ENCODE assay signal across 8 cellular contexts in the genomic region with DNA sequence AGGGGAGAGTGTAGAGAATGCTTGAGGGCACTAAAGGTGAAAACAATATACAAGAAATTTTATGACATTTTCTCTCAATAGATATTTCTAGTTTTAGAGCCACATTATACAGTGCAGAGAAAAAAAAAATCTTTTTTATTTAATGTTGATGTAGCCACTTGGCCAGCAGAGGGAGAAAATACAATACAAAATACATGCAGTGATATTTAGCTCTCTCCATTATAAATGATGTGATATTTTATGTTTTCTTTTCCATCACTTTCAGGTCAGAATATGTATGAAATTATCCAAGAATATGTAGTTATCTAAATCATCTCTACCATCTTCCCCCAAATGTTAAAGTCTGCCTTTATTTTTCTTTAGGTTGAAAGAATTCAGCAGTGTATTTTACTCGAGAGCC.
A peak's percentile ranks its signal among the peaks of the same experiment; 100 is the strongest.
DNase-seq lines count a peak whose midpoint lies in the region; ATAC-seq and TF ChIP-seq lines count a peak whose summit lies in the region.

No MANE protein-coding gene starts in this region.

- H3K27me3 ChIP-seq in ascending aorta, result no peaks in the 10 kb centered on the region

- peaks cover 13% of the 10 kb centered on the region for H3K4me1 Mint-ChIP-seq in mesothelial cell of epicardium

- no peaks in the 10 kb centered on the region for H3K9me3 ChIP-seq in ascending aorta

- H3K4me3 Mint-ChIP-seq in mesothelial cell of epicardium, result no peak overlapping the region

- H3K9me3 Mint-ChIP-seq in mesothelial cell of epicardium, result peaks cover 9% of the 10 kb centered on the region

- ATAC-seq in GM19463 (IDR thresholded peaks at IDR 0.05; ENCODE audit: unreplicated experiment), result no peak
- no peak for ATAC-seq in GM18909 (IDR thresholded peaks at IDR 0.05; ENCODE audit: poor library complexity, unreplicated experiment)

- intact Hi-C loops in ascending aorta (cut with DNase I), result loop anchor here (5.0 to 10.0 kb wide), 2 partner anchors 457 to 714 kb away; no protein-coding TSS in a partner anchor

- H3K4me1 ChIP-seq in ascending aorta, result no peaks in the 10 kb centered on the region

- no peaks in the 10 kb centered on the region for H3K36me3 ChIP-seq in ascending aorta

- H3K27me3 Mint-ChIP-seq in mesothelial cell of epicardium (ENCODE audit: low read depth), result no peaks in the 10 kb centered on the region

- TF ChIP-seq CTCF in GM10248 (IDR thresholded peaks at IDR 0.05; ENCODE audit: control extremely low read depth, extremely low read depth, low read depth, missing control alignments), result peak; percentile 23
- TF ChIP-seq CTCF in LNCAP (IDR thresholded peaks at IDR 0.05), result peak; percentile 46; the same call in 1 of the 2 replicates
- TF ChIP-seq CTCF in ascending aorta (IDR thresholded peaks at IDR 0.05), result peak in 2 of 3 experiments; percentile 13 to 37
- TF ChIP-seq CTCF in mesothelial cell of epicardium (IDR thresholded peaks at IDR 0.05; ENCODE audit: unreplicated experiment), result peak; percentile 77

- H3K36me3 Mint-ChIP-seq in mesothelial cell of epicardium, result peaks cover 2% of the 10 kb centered on the region

- no peak overlapping the region for H3K27ac ChIP-seq in ascending aorta

- CTCF ChIA-PET in GM10248 (lab: Yijun Ruan, JAX), result interaction anchor here (0.8 to 2.4 kb wide), 4 partner anchors 9 to 512 kb away, joined by 3 to 10 read pairs (median 4); no protein-coding TSS in a partner anchor

- no peak overlapping the region for H3K4me3 ChIP-seq in ascending aorta

- DNase-seq in GM10248 (ENCODE audit: extremely low spot score) (no peak), ascending aorta (ENCODE audit: low spot score in 2 of 2) (no peak), mesothelial cell of epicardium (ENCODE audit: low spot score in 2 of 2, unreplicated experiment in 2 of 2) (no peak), MV-4-11 (lab: John Stamatoyannopoulos, UW) (no peak), activated gamma-delta T cell (lab: John Stamatoyannopoulos, UW) (no peak)

- no peak overlapping the region for H3K27ac Mint-ChIP-seq in mesothelial cell of epicardium

- POLR2A ChIA-PET in GM10248 (lab: Yijun Ruan, JAX), result no interaction called here

Comparison
In these comparisons a context has a peak if more than half of its experiments do, and no peak if none do; other contexts are left out.
1. CTCF ChIP-seq: peak in every context shown above with its lines; median percentile 77 in mesothelial cell of epicardium; 46 in LNCAP; 25 in ascending aorta; 23 in GM10248.